ENCODE assay signal across 7 cellular contexts in genomic region chr1:16492937-16493336, GRCh38. TPM values are rescaled to one million over a fixed set of nuclear protein-coding genes. Genes with fewer than 3 reads are reported as not detected.
"Had no signal": no experiment of that assay in that cellular context is flagged by ENCODE, and none has a peak within 500 bp of the region (broad histone marks: within the 10 kb centered on the region; RNA-seq: fewer than 3 reads in every experiment).

No MANE protein-coding gene starts in this region.

RNA-seq across cellular contexts. Expression of gene SPATA21, which starts 55.7 kb away (rescaled TPM):
- total RNA-seq: activated T-helper 1 cell treated with anti-CD3 and anti-CD28 coated beads, Interleukin-12 subunit alpha, Interleukin-12 subunit beta, Interleukin-2, Interleukin-4 antibody, amounts not matched to agents 30 ng/mL and 10 ng/mL and 1 ng/mL, durations not matched to agents 14 hours and 24 hours and 36 hours; esophagus squamous epithelium; heart right ventricle; kidney; Right ventricle myocardium superior; skeletal muscle tissue; transverse colon had no signal
